In the genomic region with DNA sequence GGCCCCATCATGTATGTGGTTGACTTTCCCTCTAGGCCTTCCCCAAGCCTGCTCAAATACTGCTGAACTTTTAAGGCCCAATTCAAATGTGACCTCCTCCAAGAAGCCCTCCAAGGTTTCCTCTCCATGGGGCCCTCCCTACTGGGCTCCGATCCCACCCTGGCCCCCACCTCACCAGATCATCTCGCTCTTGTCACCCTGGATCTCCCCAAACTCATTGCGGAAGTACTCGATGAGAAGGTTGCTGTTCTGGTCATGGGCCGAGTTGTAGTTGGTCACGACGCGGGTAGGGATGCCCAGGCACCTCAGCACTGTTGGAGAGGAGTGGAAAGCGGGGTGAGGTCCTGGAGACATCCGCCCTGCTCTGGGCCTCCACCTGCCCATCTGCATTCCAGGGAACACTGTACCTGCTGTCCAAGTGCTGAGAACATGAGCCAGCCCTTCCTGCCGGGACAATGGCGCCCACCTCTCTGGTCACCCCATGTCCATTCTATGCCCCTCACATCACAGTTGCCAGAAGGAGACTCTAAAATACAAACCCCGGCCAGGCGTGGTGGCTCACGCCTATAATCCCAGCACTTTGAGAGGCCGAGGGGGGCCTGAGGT, we compare ENCODE assay signal across 2 cellular contexts.
TF ChIP-seq lines count a peak whose summit lies in the region.

No MANE protein-coding gene starts in this region.

TF ChIP-seq in SK-N-SH, 30 proteins besides CTCF, POLR2A, EP300 and RAD21 (continued from another document):
- TF ChIP-seq, protein P1, sequence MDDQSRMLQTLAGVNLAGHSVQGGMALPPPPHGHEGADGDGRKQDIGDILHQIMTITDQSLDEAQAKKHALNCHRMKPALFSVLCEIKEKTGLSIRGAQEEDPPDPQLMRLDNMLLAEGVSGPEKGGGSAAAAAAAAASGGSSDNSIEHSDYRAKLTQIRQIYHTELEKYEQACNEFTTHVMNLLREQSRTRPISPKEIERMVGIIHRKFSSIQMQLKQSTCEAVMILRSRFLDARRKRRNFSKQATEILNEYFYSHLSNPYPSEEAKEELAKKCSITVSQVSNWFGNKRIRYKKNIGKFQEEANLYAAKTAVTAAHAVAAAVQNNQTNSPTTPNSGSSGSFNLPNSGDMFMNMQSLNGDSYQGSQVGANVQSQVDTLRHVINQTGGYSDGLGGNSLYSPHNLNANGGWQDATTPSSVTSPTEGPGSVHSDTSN (IDR thresholded peaks at IDR 0.05), result no peak
- TF ChIP-seq RFX5 (IDR thresholded peaks at IDR 0.05; ENCODE audit: low read length) (no peak), GABPA (IDR thresholded peaks at IDR 0.05; ENCODE audit: low read depth) (no peak), RXRA (IDR thresholded peaks at IDR 0.05; ENCODE audit: borderline replicate concordance, low read depth) (no peak), MEF2A (IDR thresholded peaks at IDR 0.05; ENCODE audit: borderline replicate concordance, low read depth) (no peak), EZH2phosphoT487 (IDR thresholded peaks at IDR 0.05; ENCODE audit: borderline replicate concordance, low read depth) (no peak), GATA2 (CRISPR knock-in tag; IDR thresholded peaks at IDR 0.05) (no peak), TEAD4 (IDR thresholded peaks at IDR 0.05; ENCODE audit: borderline replicate concordance, insufficient read depth) (no peak), POLR2AphosphoS5 (IDR thresholded peaks at IDR 0.05; ENCODE audit: low read depth, low read length) (no peak), SMC3 (IDR thresholded peaks at IDR 0.05; ENCODE audit: low read depth, low read length) (no peak), NFIC (IDR thresholded peaks at IDR 0.05; ENCODE audit: borderline replicate concordance) (no peak), RCOR1 (IDR thresholded peaks at IDR 0.05; ENCODE audit: low read length) (no peak), FOXM1 (IDR thresholded peaks at IDR 0.05; ENCODE audit: low read depth) (no peak)
- TF ChIP-seq, protein P2, sequence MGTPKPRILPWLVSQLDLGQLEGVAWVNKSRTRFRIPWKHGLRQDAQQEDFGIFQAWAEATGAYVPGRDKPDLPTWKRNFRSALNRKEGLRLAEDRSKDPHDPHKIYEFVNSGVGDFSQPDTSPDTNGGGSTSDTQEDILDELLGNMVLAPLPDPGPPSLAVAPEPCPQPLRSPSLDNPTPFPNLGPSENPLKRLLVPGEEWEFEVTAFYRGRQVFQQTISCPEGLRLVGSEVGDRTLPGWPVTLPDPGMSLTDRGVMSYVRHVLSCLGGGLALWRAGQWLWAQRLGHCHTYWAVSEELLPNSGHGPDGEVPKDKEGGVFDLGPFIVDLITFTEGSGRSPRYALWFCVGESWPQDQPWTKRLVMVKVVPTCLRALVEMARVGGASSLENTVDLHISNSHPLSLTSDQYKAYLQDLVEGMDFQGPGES (IDR thresholded peaks at IDR 0.05; ENCODE audit: low read depth, low read length), result no peak
- TF ChIP-seq, protein P3, sequence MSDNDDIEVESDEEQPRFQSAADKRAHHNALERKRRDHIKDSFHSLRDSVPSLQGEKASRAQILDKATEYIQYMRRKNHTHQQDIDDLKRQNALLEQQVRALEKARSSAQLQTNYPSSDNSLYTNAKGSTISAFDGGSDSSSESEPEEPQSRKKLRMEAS (IDR thresholded peaks at IDR 0.05; ENCODE audit: low read depth), result no peak
- TF ChIP-seq, protein P4, sequence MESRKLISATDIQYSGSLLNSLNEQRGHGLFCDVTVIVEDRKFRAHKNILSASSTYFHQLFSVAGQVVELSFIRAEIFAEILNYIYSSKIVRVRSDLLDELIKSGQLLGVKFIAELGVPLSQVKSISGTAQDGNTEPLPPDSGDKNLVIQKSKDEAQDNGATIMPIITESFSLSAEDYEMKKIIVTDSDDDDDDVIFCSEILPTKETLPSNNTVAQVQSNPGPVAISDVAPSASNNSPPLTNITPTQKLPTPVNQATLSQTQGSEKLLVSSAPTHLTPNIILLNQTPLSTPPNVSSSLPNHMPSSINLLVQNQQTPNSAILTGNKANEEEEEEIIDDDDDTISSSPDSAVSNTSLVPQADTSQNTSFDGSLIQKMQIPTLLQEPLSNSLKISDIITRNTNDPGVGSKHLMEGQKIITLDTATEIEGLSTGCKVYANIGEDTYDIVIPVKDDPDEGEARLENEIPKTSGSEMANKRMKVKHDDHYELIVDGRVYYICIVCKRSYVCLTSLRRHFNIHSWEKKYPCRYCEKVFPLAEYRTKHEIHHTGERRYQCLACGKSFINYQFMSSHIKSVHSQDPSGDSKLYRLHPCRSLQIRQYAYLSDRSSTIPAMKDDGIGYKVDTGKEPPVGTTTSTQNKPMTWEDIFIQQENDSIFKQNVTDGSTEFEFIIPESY (IDR thresholded peaks at IDR 0.05; ENCODE audit: borderline replicate concordance, low read depth), result no peak
- TF ChIP-seq, protein P5, sequence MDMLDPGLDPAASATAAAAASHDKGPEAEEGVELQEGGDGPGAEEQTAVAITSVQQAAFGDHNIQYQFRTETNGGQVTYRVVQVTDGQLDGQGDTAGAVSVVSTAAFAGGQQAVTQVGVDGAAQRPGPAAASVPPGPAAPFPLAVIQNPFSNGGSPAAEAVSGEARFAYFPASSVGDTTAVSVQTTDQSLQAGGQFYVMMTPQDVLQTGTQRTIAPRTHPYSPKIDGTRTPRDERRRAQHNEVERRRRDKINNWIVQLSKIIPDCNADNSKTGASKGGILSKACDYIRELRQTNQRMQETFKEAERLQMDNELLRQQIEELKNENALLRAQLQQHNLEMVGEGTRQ (IDR thresholded peaks at IDR 0.05; ENCODE audit: borderline replicate concordance, low read depth, low read length), result no peak
- TF ChIP-seq, protein P6, sequence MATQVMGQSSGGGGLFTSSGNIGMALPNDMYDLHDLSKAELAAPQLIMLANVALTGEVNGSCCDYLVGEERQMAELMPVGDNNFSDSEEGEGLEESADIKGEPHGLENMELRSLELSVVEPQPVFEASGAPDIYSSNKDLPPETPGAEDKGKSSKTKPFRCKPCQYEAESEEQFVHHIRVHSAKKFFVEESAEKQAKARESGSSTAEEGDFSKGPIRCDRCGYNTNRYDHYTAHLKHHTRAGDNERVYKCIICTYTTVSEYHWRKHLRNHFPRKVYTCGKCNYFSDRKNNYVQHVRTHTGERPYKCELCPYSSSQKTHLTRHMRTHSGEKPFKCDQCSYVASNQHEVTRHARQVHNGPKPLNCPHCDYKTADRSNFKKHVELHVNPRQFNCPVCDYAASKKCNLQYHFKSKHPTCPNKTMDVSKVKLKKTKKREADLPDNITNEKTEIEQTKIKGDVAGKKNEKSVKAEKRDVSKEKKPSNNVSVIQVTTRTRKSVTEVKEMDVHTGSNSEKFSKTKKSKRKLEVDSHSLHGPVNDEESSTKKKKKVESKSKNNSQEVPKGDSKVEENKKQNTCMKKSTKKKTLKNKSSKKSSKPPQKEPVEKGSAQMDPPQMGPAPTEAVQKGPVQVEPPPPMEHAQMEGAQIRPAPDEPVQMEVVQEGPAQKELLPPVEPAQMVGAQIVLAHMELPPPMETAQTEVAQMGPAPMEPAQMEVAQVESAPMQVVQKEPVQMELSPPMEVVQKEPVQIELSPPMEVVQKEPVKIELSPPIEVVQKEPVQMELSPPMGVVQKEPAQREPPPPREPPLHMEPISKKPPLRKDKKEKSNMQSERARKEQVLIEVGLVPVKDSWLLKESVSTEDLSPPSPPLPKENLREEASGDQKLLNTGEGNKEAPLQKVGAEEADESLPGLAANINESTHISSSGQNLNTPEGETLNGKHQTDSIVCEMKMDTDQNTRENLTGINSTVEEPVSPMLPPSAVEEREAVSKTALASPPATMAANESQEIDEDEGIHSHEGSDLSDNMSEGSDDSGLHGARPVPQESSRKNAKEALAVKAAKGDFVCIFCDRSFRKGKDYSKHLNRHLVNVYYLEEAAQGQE (IDR thresholded peaks at IDR 0.05; ENCODE audit: low read depth, low read length), result no peak

TF ChIP-seq in SK-N-SH treated with all-trans-retinoic acid at 6 μM for 48 hours, 23 proteins besides CTCF, POLR2A, EP300 and RAD21 (continued from another document):
- TF ChIP-seq SNAI2 (CRISPR knock-in tag; IDR thresholded peaks at IDR 0.05) (no peak), BACH2 (CRISPR knock-in tag; IDR thresholded peaks at IDR 0.05; ENCODE audit: borderline replicate concordance) (no peak), TOX (CRISPR knock-in tag; IDR thresholded peaks at IDR 0.05; ENCODE audit: borderline replicate concordance) (no peak; the same call in 1 of the 2 replicates), CSDC2 (CRISPR knock-in tag; IDR thresholded peaks at IDR 0.05) (no peak)
- TF ChIP-seq, protein P7, sequence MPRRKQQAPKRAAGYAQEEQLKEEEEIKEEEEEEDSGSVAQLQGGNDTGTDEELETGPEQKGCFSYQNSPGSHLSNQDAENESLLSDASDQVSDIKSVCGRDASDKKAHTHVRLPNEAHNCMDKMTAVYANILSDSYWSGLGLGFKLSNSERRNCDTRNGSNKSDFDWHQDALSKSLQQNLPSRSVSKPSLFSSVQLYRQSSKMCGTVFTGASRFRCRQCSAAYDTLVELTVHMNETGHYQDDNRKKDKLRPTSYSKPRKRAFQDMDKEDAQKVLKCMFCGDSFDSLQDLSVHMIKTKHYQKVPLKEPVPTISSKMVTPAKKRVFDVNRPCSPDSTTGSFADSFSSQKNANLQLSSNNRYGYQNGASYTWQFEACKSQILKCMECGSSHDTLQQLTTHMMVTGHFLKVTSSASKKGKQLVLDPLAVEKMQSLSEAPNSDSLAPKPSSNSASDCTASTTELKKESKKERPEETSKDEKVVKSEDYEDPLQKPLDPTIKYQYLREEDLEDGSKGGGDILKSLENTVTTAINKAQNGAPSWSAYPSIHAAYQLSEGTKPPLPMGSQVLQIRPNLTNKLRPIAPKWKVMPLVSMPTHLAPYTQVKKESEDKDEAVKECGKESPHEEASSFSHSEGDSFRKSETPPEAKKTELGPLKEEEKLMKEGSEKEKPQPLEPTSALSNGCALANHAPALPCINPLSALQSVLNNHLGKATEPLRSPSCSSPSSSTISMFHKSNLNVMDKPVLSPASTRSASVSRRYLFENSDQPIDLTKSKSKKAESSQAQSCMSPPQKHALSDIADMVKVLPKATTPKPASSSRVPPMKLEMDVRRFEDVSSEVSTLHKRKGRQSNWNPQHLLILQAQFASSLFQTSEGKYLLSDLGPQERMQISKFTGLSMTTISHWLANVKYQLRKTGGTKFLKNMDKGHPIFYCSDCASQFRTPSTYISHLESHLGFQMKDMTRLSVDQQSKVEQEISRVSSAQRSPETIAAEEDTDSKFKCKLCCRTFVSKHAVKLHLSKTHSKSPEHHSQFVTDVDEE (CRISPR knock-in tag; IDR thresholded peaks at IDR 0.05), result no peak
